8 cellular contexts compared by ENCODE assay signal in the genomic region with DNA sequence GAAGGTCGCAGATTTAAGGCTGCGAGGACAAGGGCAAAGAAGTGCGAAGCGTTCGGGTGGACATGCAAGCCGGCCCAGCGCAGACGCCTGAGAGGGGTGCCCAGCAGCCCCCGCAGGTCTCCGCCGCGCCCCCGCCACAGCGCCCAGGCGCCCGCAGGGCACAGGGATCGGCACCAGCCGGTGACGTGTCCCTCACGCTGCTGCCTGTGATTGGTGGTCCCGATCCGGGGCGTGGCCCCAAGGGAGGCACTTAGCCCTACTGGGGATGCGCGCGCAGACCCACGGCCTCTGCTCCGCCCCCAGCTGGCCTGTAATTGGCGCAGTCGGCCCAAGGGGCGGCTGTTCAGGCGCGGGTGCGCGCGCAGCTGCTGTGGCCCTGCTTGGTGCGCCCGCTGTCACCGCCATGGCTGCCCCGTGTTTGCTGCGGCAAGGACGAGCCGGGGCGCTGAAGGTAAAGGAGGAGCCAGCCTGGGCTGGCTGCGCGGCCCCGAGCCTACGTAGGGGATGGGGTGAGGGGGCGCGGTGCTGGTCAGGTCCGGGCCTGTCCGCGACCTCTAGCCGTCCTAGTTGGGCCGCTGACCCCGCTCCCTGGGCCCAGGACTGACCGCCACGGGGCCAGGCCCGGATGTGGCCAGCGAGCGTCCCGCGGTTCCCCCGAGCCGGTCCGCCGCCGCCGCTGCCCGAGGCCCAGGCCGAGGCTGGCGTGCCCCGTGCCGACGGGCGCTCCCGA. TPM values are rescaled to one million over a fixed set of nuclear protein-coding genes. Genes with fewer than 3 reads are reported as not detected.
DNase-seq lines count a peak whose midpoint lies in the region; ATAC-seq and TF ChIP-seq lines count a peak whose summit lies in the region.

A gene (plus strand): TSS at position 379 of the 730 bp plus-strand sequence. CDS start 25 bp downstream, at position 404.

- H3K27me3 ChIP-seq in parathyroid adenoma (ENCODE audit: control insufficient read depth, insufficient read depth, low read length): no peaks in the 10 kb centered on the region
- H3K27me3 ChIP-seq in tibial nerve: no peaks in the 10 kb centered on the region

- H3K27ac ChIP-seq in parathyroid adenoma: peak within 1 kb of the TSS; percentile 92
- peak within 1 kb of the TSS; percentile 79 to 99 (median 94) for H3K27ac ChIP-seq in tibial nerve

- H3K4me1 ChIP-seq in parathyroid adenoma (no peaks in the 10 kb centered on the region), tibial nerve (peaks cover 0 to 30% (median 5%) of the 10 kb centered on the region in 4 donors)

- H3K4me3 ChIP-seq in GM12865 (ENCODE audit: low read depth, low read length) (peak within 1 kb of the TSS; percentile 86), parathyroid adenoma (ENCODE audit: low read depth, low read length) (peak within 1 kb of the TSS; percentile 88), tibial nerve (peak within 1 kb of the TSS; percentile 66 to 97 (median 84))

- TF ChIP-seq POLR2A in tibial nerve (IDR thresholded peaks at IDR 0.05): peak; percentile 79 to 96

- H3K9me3 Mint-ChIP-seq in activated naive CD8-positive, alpha-beta T cell treated with anti-CD3 and anti-CD28 coated beads, Interleukin-2, amount 50 U/mL, for 24 hours: no peaks in the 10 kb centered on the region

- H3K27me3 Mint-ChIP-seq in activated naive CD8-positive, alpha-beta T cell treated with anti-CD3 and anti-CD28 coated beads, Interleukin-2, amount 50 U/mL, for 24 hours: no peaks in the 10 kb centered on the region

- peak within 1 kb of the TSS; percentile 41 for H3K9ac ChIP-seq in parathyroid adenoma

- peak within 1 kb of the TSS; percentile 83 for H3K4me2 ChIP-seq in parathyroid adenoma (ENCODE audit: low read length)

- no peaks in the 10 kb centered on the region for H3K9me3 ChIP-seq in parathyroid adenoma (ENCODE audit: control insufficient read depth, low read length)
- no peaks in the 10 kb centered on the region for H3K9me3 ChIP-seq in tibial nerve

- H2AFZ ChIP-seq in parathyroid adenoma: peak within 1 kb of the TSS; percentile 88

- peaks cover 16% of the 10 kb centered on the region for H3K4me1 Mint-ChIP-seq in activated naive CD8-positive, alpha-beta T cell treated with anti-CD3 and anti-CD28 coated beads, Interleukin-2, amount 50 U/mL, for 24 hours

- no peaks in the 10 kb centered on the region for H3K36me3 ChIP-seq in parathyroid adenoma (ENCODE audit: control insufficient read depth, insufficient read depth, low read length)
- H3K36me3 ChIP-seq in tibial nerve: peaks cover 0 to 18% (median under 1%) of the 10 kb centered on the region in 3 donors

- intact Hi-C loops in Right ventricle myocardium superior (cut with DNase I): no loop called here

- TF ChIP-seq CTCF in GM12865 (IDR thresholded peaks at IDR 0.05; ENCODE audit: insufficient read depth, low read depth, low read length, missing control alignments): no peak
- peak; percentile 11 for TF ChIP-seq CTCF in parathyroid adenoma (IDR thresholded peaks at IDR 0.05)
- peak in 2 of 5 experiments; percentile 11 to 54 for TF ChIP-seq CTCF in tibial nerve (IDR thresholded peaks at IDR 0.05)

- peaks cover 13% of the 10 kb centered on the region for H3K79me2 ChIP-seq in parathyroid adenoma

- peak; percentile 95 to 98 for TF ChIP-seq EP300 in tibial nerve (IDR thresholded peaks at IDR 0.05)

- peak; percentile 90 for ATAC-seq in HG02763 (IDR thresholded peaks at IDR 0.05; ENCODE audit: unreplicated experiment)
- ATAC-seq in activated naive CD8-positive, alpha-beta T cell treated with anti-CD3 and anti-CD28 coated beads, Interleukin-2, amount 50 U/mL, for 24 hours: peak; percentile 98
- peak; percentile 98 for ATAC-seq in Right ventricle myocardium superior (ENCODE audit: poor library complexity)

- peak within 1 kb of the TSS; percentile 88 for H3K4me3 Mint-ChIP-seq in activated naive CD8-positive, alpha-beta T cell treated with anti-CD3 and anti-CD28 coated beads, Interleukin-2, amount 50 U/mL, for 24 hours

- 0 to 1% methylated on average over 19 to 24 of the region's 77 CpGs for WGBS in tibial nerve, 2 donors

- peak within 1 kb of the TSS; percentile 88 for H3K27ac Mint-ChIP-seq in activated naive CD8-positive, alpha-beta T cell treated with anti-CD3 and anti-CD28 coated beads, Interleukin-2, amount 50 U/mL, for 24 hours

- peaks cover 14% of the 10 kb centered on the region for H3K36me3 Mint-ChIP-seq in activated naive CD8-positive, alpha-beta T cell treated with anti-CD3 and anti-CD28 coated beads, Interleukin-2, amount 50 U/mL, for 24 hours (ENCODE audit: low read depth)

- DNase-seq in GM12865 (ENCODE audit: low read depth) (peak; percentile 99), NCI-H1417 treated with DMSO at 0.1 percent for 48 hours (lab: John Stamatoyannopoulos, UW) (peak; percentile 92), SW480 (ENCODE audit: low spot score) (peak; percentile 99), Right ventricle myocardium superior (peak; percentile 100), tibial nerve (ENCODE audit: low spot score in 2 of 2) (peak; percentile 100)
- peak; percentile 100 for DNase-seq in activated naive CD8-positive, alpha-beta T cell treated with anti-CD3 and anti-CD28 coated beads, Interleukin-2, amount 50 U/mL, for 24 hours

RNA-seq across cellular contexts. Expression of the gene that starts here (rescaled TPM):
- total RNA-seq in Right ventricle myocardium superior (56.6 TPM), tibial nerve (10 to 100 TPM; 52.1 to 75.2 (median 61.4) TPM)

Comparison
In these comparisons a context has a peak if more than half of its experiments do, and no peak if none do; other contexts are left out.
1. Peak in every context shown above with its lines: DNase-seq, ATAC-seq, H3K4me3 ChIP-seq and H3K27ac ChIP-seq.